In the genomic region with DNA sequence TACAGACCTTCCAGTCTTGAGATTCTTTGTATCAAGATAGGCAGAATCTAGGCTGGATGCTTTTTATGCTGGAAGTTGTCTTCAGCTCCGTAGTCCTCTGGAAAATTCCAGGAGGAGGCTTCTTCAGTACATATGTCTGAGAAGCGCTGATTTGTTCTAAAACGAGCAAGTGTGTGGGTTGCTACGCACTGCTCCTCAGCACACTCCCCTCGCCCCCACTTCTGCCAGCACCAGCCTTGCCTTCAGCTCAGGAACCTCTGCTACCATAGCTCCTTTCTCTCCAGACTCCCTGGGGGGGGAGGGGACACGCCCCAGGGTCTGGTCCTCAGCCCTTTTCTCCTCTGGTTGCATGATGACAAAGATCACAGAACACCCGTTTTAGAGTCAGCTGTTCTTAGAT, we compare ENCODE assay signal across 1 cellular context.
TF ChIP-seq lines count a peak whose summit lies in the region.

No MANE protein-coding gene starts in this region.

TF ChIP-seq in GM23338, 12 proteins besides CTCF, POLR2A, EP300 and RAD21 (continued from another document):
- TF ChIP-seq, protein P1, sequence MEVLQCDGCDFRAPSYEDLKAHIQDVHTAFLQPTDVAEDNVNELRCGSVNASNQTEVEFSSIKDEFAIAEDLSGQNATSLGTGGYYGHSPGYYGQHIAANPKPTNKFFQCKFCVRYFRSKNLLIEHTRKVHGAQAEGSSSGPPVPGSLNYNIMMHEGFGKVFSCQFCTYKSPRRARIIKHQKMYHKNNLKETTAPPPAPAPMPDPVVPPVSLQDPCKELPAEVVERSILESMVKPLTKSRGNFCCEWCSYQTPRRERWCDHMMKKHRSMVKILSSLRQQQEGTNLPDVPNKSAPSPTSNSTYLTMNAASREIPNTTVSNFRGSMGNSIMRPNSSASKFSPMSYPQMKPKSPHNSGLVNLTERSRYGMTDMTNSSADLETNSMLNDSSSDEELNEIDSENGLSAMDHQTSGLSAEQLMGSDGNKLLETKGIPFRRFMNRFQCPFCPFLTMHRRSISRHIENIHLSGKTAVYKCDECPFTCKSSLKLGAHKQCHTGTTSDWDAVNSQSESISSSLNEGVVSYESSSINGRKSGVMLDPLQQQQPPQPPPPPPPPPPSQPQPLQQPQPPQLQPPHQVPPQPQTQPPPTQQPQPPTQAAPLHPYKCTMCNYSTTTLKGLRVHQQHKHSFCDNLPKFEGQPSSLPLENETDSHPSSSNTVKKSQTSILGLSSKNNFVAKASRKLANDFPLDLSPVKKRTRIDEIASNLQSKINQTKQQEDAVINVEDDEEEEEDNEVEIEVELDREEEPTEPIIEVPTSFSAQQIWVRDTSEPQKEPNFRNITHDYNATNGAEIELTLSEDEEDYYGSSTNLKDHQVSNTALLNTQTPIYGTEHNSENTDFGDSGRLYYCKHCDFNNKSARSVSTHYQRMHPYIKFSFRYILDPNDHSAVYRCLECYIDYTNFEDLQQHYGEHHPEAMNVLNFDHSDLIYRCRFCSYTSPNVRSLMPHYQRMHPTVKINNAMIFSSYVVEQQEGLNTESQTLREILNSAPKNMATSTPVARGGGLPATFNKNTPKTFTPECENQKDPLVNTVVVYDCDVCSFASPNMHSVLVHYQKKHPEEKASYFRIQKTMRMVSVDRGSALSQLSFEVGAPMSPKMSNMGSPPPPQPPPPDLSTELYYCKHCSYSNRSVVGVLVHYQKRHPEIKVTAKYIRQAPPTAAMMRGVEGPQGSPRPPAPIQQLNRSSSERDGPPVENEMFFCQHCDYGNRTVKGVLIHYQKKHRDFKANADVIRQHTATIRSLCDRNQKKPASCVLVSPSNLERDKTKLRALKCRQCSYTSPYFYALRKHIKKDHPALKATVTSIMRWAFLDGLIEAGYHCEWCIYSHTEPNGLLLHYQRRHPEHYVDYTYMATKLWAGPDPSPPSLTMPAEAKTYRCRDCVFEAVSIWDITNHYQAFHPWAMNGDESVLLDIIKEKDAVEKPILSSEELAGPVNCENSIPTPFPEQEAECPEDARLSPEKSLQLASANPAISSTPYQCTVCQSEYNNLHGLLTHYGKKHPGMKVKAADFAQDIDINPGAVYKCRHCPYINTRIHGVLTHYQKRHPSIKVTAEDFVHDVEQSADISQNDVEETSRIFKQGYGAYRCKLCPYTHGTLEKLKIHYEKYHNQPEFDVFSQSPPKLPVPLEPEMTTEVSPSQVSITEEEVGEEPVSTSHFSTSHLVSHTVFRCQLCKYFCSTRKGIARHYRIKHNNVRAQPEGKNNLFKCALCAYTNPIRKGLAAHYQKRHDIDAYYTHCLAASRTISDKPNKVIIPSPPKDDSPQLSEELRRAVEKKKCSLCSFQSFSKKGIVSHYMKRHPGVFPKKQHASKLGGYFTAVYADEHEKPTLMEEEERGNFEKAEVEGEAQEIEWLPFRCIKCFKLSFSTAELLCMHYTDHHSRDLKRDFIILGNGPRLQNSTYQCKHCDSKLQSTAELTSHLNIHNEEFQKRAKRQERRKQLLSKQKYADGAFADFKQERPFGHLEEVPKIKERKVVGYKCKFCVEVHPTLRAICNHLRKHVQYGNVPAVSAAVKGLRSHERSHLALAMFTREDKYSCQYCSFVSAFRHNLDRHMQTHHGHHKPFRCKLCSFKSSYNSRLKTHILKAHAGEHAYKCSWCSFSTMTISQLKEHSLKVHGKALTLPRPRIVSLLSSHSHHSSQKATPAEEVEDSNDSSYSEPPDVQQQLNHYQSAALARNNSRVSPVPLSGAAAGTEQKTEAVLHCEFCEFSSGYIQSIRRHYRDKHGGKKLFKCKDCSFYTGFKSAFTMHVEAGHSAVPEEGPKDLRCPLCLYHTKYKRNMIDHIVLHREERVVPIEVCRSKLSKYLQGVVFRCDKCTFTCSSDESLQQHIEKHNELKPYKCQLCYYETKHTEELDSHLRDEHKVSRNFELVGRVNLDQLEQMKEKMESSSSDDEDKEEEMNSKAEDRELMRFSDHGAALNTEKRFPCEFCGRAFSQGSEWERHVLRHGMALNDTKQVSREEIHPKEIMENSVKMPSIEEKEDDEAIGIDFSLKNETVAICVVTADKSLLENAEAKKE (CRISPR knock-in tag; IDR thresholded peaks at IDR 0.05) = no peak
- TF ChIP-seq STAT1 (IDR thresholded peaks at IDR 0.05; ENCODE audit: unreplicated experiment) (no peak), JUNB (IDR thresholded peaks at IDR 0.05; ENCODE audit: unreplicated experiment) (no peak)
